1 cellular context compared by ENCODE assay signal in genomic region chr17:48026503-48027321, GRCh38.
TF ChIP-seq lines count a peak whose summit lies in the region.

No MANE protein-coding gene starts in this region.

TF ChIP-seq in HepG2, 621 proteins besides CTCF, POLR2A, EP300 and RAD21 (continued from another document and continues in another):
- no peak; the same call in 1 of the 2 replicates for TF ChIP-seq ZSCAN31 (CRISPR knock-in tag; IDR thresholded peaks at IDR 0.05; ENCODE audit: low read depth)
- TF ChIP-seq REPIN1 (CRISPR knock-in tag; IDR thresholded peaks at IDR 0.05; ENCODE audit: borderline replicate concordance, low read depth) = 0 out of 2 replicates have a peak, but pooled peaks have one; percentile 60
- TF ChIP-seq ZNF619 (CRISPR knock-in tag; IDR thresholded peaks at IDR 0.05) = no peak
- TF ChIP-seq IKZF4 (CRISPR knock-in tag; IDR thresholded peaks at IDR 0.05; ENCODE audit: borderline replicate concordance, low read depth, not compliant biosample characterization) = peak; percentile 29
- no peak for TF ChIP-seq RARA (CRISPR knock-in tag; IDR thresholded peaks at IDR 0.05)
- TF ChIP-seq ZNF512B (CRISPR knock-in tag; IDR thresholded peaks at IDR 0.05; ENCODE audit: borderline replicate concordance) = no peak
- TF ChIP-seq TARDBP (CRISPR knock-in tag; IDR thresholded peaks at IDR 0.05) = no peak
- TF ChIP-seq HOXA5 (CRISPR knock-in tag; IDR thresholded peaks at IDR 0.05) = no peak
- TF ChIP-seq, protein P1, sequence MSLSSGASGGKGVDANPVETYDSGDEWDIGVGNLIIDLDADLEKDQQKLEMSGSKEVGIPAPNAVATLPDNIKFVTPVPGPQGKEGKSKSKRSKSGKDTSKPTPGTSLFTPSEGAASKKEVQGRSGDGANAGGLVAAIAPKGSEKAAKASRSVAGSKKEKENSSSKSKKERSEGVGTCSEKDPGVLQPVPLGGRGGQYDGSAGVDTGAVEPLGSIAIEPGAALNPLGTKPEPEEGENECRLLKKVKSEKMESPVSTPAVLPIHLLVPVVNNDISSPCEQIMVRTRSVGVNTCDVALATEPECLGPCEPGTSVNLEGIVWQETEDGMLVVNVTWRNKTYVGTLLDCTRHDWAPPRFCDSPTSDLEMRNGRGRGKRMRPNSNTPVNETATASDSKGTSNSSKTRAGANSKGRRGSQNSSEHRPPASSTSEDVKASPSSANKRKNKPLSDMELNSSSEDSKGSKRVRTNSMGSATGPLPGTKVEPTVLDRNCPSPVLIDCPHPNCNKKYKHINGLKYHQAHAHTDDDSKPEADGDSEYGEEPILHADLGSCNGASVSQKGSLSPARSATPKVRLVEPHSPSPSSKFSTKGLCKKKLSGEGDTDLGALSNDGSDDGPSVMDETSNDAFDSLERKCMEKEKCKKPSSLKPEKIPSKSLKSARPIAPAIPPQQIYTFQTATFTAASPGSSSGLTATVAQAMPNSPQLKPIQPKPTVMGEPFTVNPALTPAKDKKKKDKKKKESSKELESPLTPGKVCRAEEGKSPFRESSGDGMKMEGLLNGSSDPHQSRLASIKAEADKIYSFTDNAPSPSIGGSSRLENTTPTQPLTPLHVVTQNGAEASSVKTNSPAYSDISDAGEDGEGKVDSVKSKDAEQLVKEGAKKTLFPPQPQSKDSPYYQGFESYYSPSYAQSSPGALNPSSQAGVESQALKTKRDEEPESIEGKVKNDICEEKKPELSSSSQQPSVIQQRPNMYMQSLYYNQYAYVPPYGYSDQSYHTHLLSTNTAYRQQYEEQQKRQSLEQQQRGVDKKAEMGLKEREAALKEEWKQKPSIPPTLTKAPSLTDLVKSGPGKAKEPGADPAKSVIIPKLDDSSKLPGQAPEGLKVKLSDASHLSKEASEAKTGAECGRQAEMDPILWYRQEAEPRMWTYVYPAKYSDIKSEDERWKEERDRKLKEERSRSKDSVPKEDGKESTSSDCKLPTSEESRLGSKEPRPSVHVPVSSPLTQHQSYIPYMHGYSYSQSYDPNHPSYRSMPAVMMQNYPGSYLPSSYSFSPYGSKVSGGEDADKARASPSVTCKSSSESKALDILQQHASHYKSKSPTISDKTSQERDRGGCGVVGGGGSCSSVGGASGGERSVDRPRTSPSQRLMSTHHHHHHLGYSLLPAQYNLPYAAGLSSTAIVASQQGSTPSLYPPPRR (CRISPR knock-in tag; IDR thresholded peaks at IDR 0.05; ENCODE audit: borderline replicate concordance) = no peak
- TF ChIP-seq ZNF558 (CRISPR knock-in tag; IDR thresholded peaks at IDR 0.05; ENCODE audit: borderline replicate concordance) = no peak
- TF ChIP-seq, protein P2, sequence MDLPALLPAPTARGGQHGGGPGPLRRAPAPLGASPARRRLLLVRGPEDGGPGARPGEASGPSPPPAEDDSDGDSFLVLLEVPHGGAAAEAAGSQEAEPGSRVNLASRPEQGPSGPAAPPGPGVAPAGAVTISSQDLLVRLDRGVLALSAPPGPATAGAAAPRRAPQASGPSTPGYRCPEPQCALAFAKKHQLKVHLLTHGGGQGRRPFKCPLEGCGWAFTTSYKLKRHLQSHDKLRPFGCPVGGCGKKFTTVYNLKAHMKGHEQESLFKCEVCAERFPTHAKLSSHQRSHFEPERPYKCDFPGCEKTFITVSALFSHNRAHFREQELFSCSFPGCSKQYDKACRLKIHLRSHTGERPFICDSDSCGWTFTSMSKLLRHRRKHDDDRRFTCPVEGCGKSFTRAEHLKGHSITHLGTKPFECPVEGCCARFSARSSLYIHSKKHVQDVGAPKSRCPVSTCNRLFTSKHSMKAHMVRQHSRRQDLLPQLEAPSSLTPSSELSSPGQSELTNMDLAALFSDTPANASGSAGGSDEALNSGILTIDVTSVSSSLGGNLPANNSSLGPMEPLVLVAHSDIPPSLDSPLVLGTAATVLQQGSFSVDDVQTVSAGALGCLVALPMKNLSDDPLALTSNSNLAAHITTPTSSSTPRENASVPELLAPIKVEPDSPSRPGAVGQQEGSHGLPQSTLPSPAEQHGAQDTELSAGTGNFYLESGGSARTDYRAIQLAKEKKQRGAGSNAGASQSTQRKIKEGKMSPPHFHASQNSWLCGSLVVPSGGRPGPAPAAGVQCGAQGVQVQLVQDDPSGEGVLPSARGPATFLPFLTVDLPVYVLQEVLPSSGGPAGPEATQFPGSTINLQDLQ (CRISPR knock-in tag; IDR thresholded peaks at IDR 0.05) = no peak
- 0 out of 2 replicates have a peak, but pooled peaks have one; percentile 5 for TF ChIP-seq ATF7-NPFF (CRISPR knock-in tag; IDR thresholded peaks at IDR 0.05; ENCODE audit: low read depth)
- TF ChIP-seq ZMYM3 (CRISPR knock-in tag; IDR thresholded peaks at IDR 0.05) = no peak
- no peak for TF ChIP-seq POLR2AphosphoS2 (IDR thresholded peaks at IDR 0.05; ENCODE audit: low read depth, low read length)
- TF ChIP-seq ZFP91 (CRISPR knock-in tag; IDR thresholded peaks at IDR 0.05; ENCODE audit: borderline replicate concordance) = peak; percentile 85
- TF ChIP-seq MAFG (CRISPR knock-in tag; IDR thresholded peaks at IDR 0.05) = no peak
- no peak for TF ChIP-seq THYN1 (CRISPR knock-in tag; IDR thresholded peaks at IDR 0.05; ENCODE audit: borderline replicate concordance, low read depth)
- no peak for TF ChIP-seq ZNF333 (CRISPR knock-in tag; IDR thresholded peaks at IDR 0.05; ENCODE audit: borderline replicate concordance)
- TF ChIP-seq ZNF280D (CRISPR knock-in tag; IDR thresholded peaks at IDR 0.05) = no peak
- no peak for TF ChIP-seq SNAPC4 (CRISPR knock-in tag; IDR thresholded peaks at IDR 0.05)
- no peak for TF ChIP-seq ZNF207 (IDR thresholded peaks at IDR 0.05; ENCODE audit: borderline replicate concordance)
- TF ChIP-seq, protein P3, sequence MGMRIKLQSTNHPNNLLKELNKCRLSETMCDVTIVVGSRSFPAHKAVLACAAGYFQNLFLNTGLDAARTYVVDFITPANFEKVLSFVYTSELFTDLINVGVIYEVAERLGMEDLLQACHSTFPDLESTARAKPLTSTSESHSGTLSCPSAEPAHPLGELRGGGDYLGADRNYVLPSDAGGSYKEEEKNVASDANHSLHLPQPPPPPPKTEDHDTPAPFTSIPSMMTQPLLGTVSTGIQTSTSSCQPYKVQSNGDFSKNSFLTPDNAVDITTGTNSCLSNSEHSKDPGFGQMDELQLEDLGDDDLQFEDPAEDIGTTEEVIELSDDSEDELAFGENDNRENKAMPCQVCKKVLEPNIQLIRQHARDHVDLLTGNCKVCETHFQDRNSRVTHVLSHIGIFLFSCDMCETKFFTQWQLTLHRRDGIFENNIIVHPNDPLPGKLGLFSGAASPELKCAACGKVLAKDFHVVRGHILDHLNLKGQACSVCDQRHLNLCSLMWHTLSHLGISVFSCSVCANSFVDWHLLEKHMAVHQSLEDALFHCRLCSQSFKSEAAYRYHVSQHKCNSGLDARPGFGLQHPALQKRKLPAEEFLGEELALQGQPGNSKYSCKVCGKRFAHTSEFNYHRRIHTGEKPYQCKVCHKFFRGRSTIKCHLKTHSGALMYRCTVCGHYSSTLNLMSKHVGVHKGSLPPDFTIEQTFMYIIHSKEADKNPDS (CRISPR knock-in tag; IDR thresholded peaks at IDR 0.05) = no peak
- TF ChIP-seq SALL1 (CRISPR knock-in tag; IDR thresholded peaks at IDR 0.05) = peak; percentile 65
- TF ChIP-seq UBTF (CRISPR knock-in tag; IDR thresholded peaks at IDR 0.05) = peak; percentile 13; the same call in 1 of the 2 replicates
- no peak for TF ChIP-seq TCF7 (IDR thresholded peaks at IDR 0.05; ENCODE audit: low read depth)
